Comparison of ENCODE assay signal across 8 cellular contexts in genomic region chr5:136062563-136063274, GRCh38. TPM values are rescaled to one million over a fixed set of nuclear protein-coding genes. Genes with fewer than 3 reads are reported as not detected.
A peak's percentile ranks its signal among the peaks of the same experiment; 100 is the strongest.
DNase-seq lines count a peak whose midpoint lies in the region; ATAC-seq and TF ChIP-seq lines count a peak whose summit lies in the region.

No MANE protein-coding gene starts in this region.

- no peaks in the 10 kb centered on the region for H3K27me3 ChIP-seq in osteoblast (ENCODE audit: insufficient read depth, low read length)

- no peak overlapping the region for H3K4me2 ChIP-seq in osteoblast (ENCODE audit: insufficient read depth, low read length)

- peaks cover 26% of the 10 kb centered on the region for H3K4me1 ChIP-seq in osteoblast (ENCODE audit: insufficient read depth, low read length)

- ATAC-seq in HG02885 (IDR thresholded peaks at IDR 0.05; ENCODE audit: poor library complexity, unreplicated experiment) = peak; percentile 84

- H3K9me3 ChIP-seq in osteoblast (ENCODE audit: low read depth, low read length) = no peaks in the 10 kb centered on the region

- H3K36me3 ChIP-seq in osteoblast (ENCODE audit: insufficient read depth, low read length) = peaks cover 73% of the 10 kb centered on the region

- TF ChIP-seq CTCF in GM12875 (IDR thresholded peaks at IDR 0.05; ENCODE audit: borderline replicate concordance, insufficient read depth, low read depth, low read length) (peak; percentile 51; the same call in 1 of the 2 replicates), osteoblast (IDR thresholded peaks at IDR 0.05; ENCODE audit: extremely low read depth, low read depth, low read length) (peak; percentile 52)

- H2AFZ ChIP-seq in osteoblast (ENCODE audit: low read length) = no peak overlapping the region

- H3K79me2 ChIP-seq in osteoblast (ENCODE audit: insufficient read depth, low read length) = no peaks in the 10 kb centered on the region

- H3K4me3 ChIP-seq in GM12875 (ENCODE audit: low read depth, low read length) (no peak overlapping the region), osteoblast (ENCODE audit: insufficient read depth, low read length) (no peak overlapping the region)

- H4K20me1 ChIP-seq in osteoblast (ENCODE audit: insufficient read depth, low read length) = no peaks in the 10 kb centered on the region

- H3K27ac ChIP-seq in osteoblast (ENCODE audit: low read depth, low read length) = no peak overlapping the region

- DNase-seq in CD1c-positive myeloid dendritic cell (ENCODE audit: extremely low spot score) (peak; percentile 33), NCI-H526 treated with DMSO at 0.1 percent for 48 hours (lab: John Stamatoyannopoulos, UW) (peak; percentile 12), dedifferentiated amniotic fluid mesenchymal stem cell (ENCODE audit: extremely low spot score) (peak; percentile 28), osteoblast (ENCODE audit: insufficient read length, low spot score, missing footprints) (no peak)
- DNase-seq in activated CD4-positive, CD25-positive, alpha-beta regulatory T cell treated with anti-CD3 and anti-CD28 coated beads, Interleukin-2, amount 50 U/mL, for 72 hours = no peak
- DNase-seq in stimulated activated CD8-positive, alpha-beta memory T cell treated with anti-CD3 and anti-CD28 coated beads, Interleukin-4, amount 100 ng/mL, for 48 hours = no peak

RNA-seq across cellular contexts. Expression of gene TGFBI, which starts 33.9 kb away (rescaled TPM):
- 1,700 and 2,120 TPM in 2 replicates for total RNA-seq in osteoblast

Comparison
In these comparisons a context has a peak if more than half of its experiments do, and no peak if none do; other contexts are left out.
1. DNase-seq: peak in CD1c-positive myeloid dendritic cell (single experiment), NCI-H526 treated with DMSO at 0.1 percent for 48 hours (single experiment) and dedifferentiated amniotic fluid mesenchymal stem cell (single experiment); none in osteoblast (single experiment), activated CD4-positive, CD25-positive, alpha-beta regulatory T cell treated with anti-CD3 and anti-CD28 coated beads, Interleukin-2, amount 50 U/mL, for 72 hours (single experiment) and stimulated activated CD8-positive, alpha-beta memory T cell treated with anti-CD3 and anti-CD28 coated beads, Interleukin-4, amount 100 ng/mL, for 48 hours (single experiment).